ENCODE assay signal across 1 cellular context in the genomic region with DNA sequence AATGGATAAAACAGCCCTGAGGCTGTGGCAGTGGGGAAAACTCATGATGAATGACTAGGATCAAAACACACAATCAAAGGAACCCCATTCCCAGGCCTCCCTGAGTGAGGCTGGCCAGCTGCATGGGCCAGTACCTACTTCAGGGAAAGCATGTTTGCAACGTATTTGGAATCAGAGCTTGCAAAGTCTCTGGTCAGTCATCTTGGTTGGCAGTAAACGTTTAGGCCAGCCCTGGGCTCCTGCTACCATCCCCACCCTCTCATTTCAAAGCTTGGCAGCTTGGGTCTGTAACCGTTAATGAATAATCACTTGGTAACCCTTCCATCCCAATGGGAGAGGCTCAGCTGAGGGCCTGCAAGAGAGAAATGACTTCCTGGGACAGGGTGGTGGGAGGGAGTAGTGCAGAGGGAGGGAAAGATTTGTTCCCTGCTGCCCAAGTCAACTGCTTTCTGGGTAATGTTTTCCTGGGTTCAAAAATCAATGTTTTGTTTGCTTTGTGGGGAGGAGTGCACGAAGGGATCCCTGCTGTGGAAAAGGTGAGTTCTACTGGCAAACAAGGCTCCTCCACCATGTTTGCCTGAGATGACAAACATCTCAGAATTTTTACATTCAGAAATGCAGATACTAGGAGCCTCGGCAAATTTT.
TF ChIP-seq lines count a peak whose summit lies in the region.

No MANE protein-coding gene starts in this region.

TF ChIP-seq in A549, 52 proteins besides CTCF, POLR2A, EP300 and RAD21:
- TF ChIP-seq PHF8 (IDR thresholded peaks at IDR 0.05; ENCODE audit: borderline replicate concordance, low read depth) (no peak), TP53 (CRISPR knock-in tag; IDR thresholded peaks at IDR 0.05) (no peak), HOXA7 (CRISPR knock-in tag; IDR thresholded peaks at IDR 0.05) (no peak), CHD2 (IDR thresholded peaks at IDR 0.05; ENCODE audit: low read length, partially characterized antibody) (no peak), TFCP2L1 (CRISPR knock-in tag; IDR thresholded peaks at IDR 0.05) (no peak), FOXS1 (CRISPR knock-in tag; IDR thresholded peaks at IDR 0.05) (no peak), POLR2AphosphoS2 (conservative IDR thresholded peaks at IDR 0.05; ENCODE audit: low read length) (no peak)
